In genomic region chr3:5240740-5241139, GRCh38 we compare ENCODE assay signal across 8 cellular contexts.
"Had no signal": no experiment of that assay in that cellular context is flagged by ENCODE, and none has a peak within 500 bp of the region (broad histone marks: within the 10 kb centered on the region; RNA-seq: fewer than 3 reads in every experiment).

No MANE protein-coding gene starts in this region.

- H3K27ac ChIP-seq: HL-60, KMS-11 had no signal

- H3K27ac Mint-ChIP-seq: IgD-negative memory B cell had no signal

- DNase-seq: IMR-90, KBM-7, KG1 had no signal

- H3K9ac ChIP-seq: KMS-11 had no signal

- ATAC-seq: HepG2 had no signal

- FAIRE-seq: HepG2, HTR-8/SVneo had no signal

- H3K4me2 ChIP-seq: KMS-11 had no signal

- H3K4me3 Mint-ChIP-seq: IgD-negative memory B cell had no signal

- H3K27me3 Mint-ChIP-seq: IgD-negative memory B cell had no signal
